ENCODE assay signal across 8 cellular contexts in the genomic region with DNA sequence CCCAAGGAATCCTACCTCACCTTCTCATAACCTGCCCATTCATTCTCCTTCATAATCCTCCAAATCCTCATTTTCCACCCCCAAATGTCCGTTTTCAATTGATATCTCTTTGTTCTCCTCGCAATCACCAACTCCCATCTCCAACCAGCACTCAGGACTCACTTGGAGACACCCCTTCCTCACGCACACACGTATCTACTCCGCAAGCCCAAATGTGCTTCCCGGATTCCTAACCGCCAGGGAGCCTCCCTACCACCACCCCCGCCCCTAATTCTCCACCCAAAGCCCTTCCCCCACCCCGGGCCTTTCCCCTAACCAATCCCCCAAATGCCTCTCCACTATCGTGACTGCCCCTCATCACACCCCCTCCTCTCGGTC. TPM values are rescaled to one million over a fixed set of nuclear protein-coding genes. Genes with fewer than 3 reads are reported as not detected.
DNase-seq lines count a peak whose midpoint lies in the region; ATAC-seq and TF ChIP-seq lines count a peak whose summit lies in the region.

No MANE protein-coding gene starts in this region.

- H3K36me3 Mint-ChIP-seq in CD8-positive, alpha-beta memory T cell = peaks cover 0 to 13% (median 0%) of the 10 kb centered on the region in 3 donors
- no peaks in the 10 kb centered on the region for H3K36me3 Mint-ChIP-seq in natural killer cell treated with Interleukin-12 subunit alpha and Interleukin-12 subunit beta and Interleukin-15 and Interleukin-18, amount 100 ng/mL, for 72 hours

- POLR2A ChIA-PET in CD8-positive, alpha-beta memory T cell (lab: Charles Lee) = interaction anchor here (1.8 kb wide), 1 partner anchor 237 kb away, joined by 5 read pairs; the partner anchor contains the start of gene FAM222A

- H3K9ac ChIP-seq in KMS-11 (peak overlapping the region; percentile 89; the same call in 1 of the 2 replicates), duodenal mucosa (ENCODE audit: low read depth in 1 of 2, low read length in 2 of 2) (peak overlapping the region; percentile 95)

- H3K9me3 Mint-ChIP-seq in CD8-positive, alpha-beta memory T cell = no peaks in the 10 kb centered on the region
- no peaks in the 10 kb centered on the region for H3K9me3 Mint-ChIP-seq in natural killer cell treated with Interleukin-12 subunit alpha and Interleukin-12 subunit beta and Interleukin-15 and Interleukin-18, amount 100 ng/mL, for 72 hours

- H3K27me3 Mint-ChIP-seq in CD8-positive, alpha-beta memory T cell = no peaks in the 10 kb centered on the region
- no peaks in the 10 kb centered on the region for H3K27me3 Mint-ChIP-seq in natural killer cell treated with Interleukin-12 subunit alpha and Interleukin-12 subunit beta and Interleukin-15 and Interleukin-18, amount 100 ng/mL, for 72 hours

- DNase-seq in CD8-positive, alpha-beta memory T cell = no peak
- no peak for DNase-seq in natural killer cell treated with Interleukin-12 subunit alpha and Interleukin-12 subunit beta and Interleukin-15 and Interleukin-18, amount 100 ng/mL, for 72 hours (ENCODE audit: low spot score)
- no peak for DNase-seq in superior temporal gyrus (ENCODE audit: extremely low spot score)

- peak overlapping the region; percentile 85 for H2AFZ ChIP-seq in KMS-11 (ENCODE audit: low read depth)

- H4K20me1 ChIP-seq in KMS-11 (ENCODE audit: insufficient read depth) = no peaks in the 10 kb centered on the region

- H3K4me3 ChIP-seq in CD8-positive, alpha-beta memory T cell (ENCODE audit: low read length) = peak overlapping the region; percentile 98
- H3K4me3 ChIP-seq in KMS-11 (IDR thresholded peaks at IDR 0.05; ENCODE audit: insufficient read depth, low read depth, low read length) (no peak overlapping the region), duodenal mucosa (ENCODE audit: low read depth in 1 of 2, low read length in 2 of 2) (peak overlapping the region; percentile 96 to 97)

- peaks cover 46 to 70% (median 51%) of the 10 kb centered on the region in 3 donors for H3K4me1 Mint-ChIP-seq in CD8-positive, alpha-beta memory T cell
- H3K4me1 Mint-ChIP-seq in natural killer cell treated with Interleukin-12 subunit alpha and Interleukin-12 subunit beta and Interleukin-15 and Interleukin-18, amount 100 ng/mL, for 72 hours (ENCODE audit: low read depth in 2 of 2) = peaks cover 37 to 41% of the 10 kb centered on the region in 2 donors

- peaks cover 4% of the 10 kb centered on the region for H3K36me3 ChIP-seq in CD8-positive, alpha-beta memory T cell (ENCODE audit: insufficient read depth, low read length)
- H3K36me3 ChIP-seq in KMS-11 (ENCODE audit: insufficient read depth) (no peaks in the 10 kb centered on the region), duodenal mucosa (ENCODE audit: control insufficient read depth in 1 of 2, insufficient read depth in 2 of 2, low read length in 2 of 2) (peaks cover 0 to 6% of the 10 kb centered on the region in 2 donors)

- H3K79me2 ChIP-seq in KMS-11 (ENCODE audit: insufficient read depth, low read depth) = peaks cover 19% of the 10 kb centered on the region; the same call in 1 of the 2 replicates

- peak overlapping the region; percentile 92 for H3K27ac ChIP-seq in CD8-positive, alpha-beta memory T cell (ENCODE audit: low read depth, low read length)
- H3K27ac ChIP-seq in KMS-11 (no peak overlapping the region), duodenal mucosa (ENCODE audit: low read depth, low read length) (peak overlapping the region; percentile 95)

- H3K4me1 ChIP-seq in CD8-positive, alpha-beta memory T cell (ENCODE audit: insufficient read depth, low read length) = peaks cover 30% of the 10 kb centered on the region
- peaks cover 12% of the 10 kb centered on the region for H3K4me1 ChIP-seq in KMS-11 (ENCODE audit: low read depth, poor library complexity, severe bottlenecking)
- peaks cover 17 to 22% of the 10 kb centered on the region in 2 donors for H3K4me1 ChIP-seq in duodenal mucosa (ENCODE audit: control insufficient read depth in 1 of 2, insufficient read depth in 2 of 2, low read length in 2 of 2)

- H3K4me3 Mint-ChIP-seq in CD8-positive, alpha-beta memory T cell = peak overlapping the region; percentile 93 to 99 (median 97)
- H3K4me3 Mint-ChIP-seq in natural killer cell treated with Interleukin-12 subunit alpha and Interleukin-12 subunit beta and Interleukin-15 and Interleukin-18, amount 100 ng/mL, for 72 hours = peak overlapping the region; percentile 98

- no peaks in the 10 kb centered on the region for H3K9me3 ChIP-seq in CD8-positive, alpha-beta memory T cell (ENCODE audit: low read length)
- no peaks in the 10 kb centered on the region for H3K9me3 ChIP-seq in duodenal mucosa (ENCODE audit: control insufficient read depth in 1 of 2, low read length in 2 of 2)

- H3K4me2 ChIP-seq in KMS-11 = peak overlapping the region; percentile 73

- no peak for TF ChIP-seq CTCF in KMS-11 (conservative IDR thresholded peaks at IDR 0.05; ENCODE audit: low read depth, low read length)

- CTCF ChIA-PET in CD8-positive, alpha-beta memory T cell (lab: Charles Lee) = interaction anchor here (1.6 kb wide), 1 partner anchor 44 kb away, joined by 5 read pairs; no protein-coding TSS in a partner anchor

- peak overlapping the region; percentile 95 to 99 (median 98) for H3K27ac Mint-ChIP-seq in CD8-positive, alpha-beta memory T cell
- peak overlapping the region; percentile 99 for H3K27ac Mint-ChIP-seq in natural killer cell treated with Interleukin-12 subunit alpha and Interleukin-12 subunit beta and Interleukin-15 and Interleukin-18, amount 100 ng/mL, for 72 hours

- no peaks in the 10 kb centered on the region for H3K27me3 ChIP-seq in CD8-positive, alpha-beta memory T cell (ENCODE audit: insufficient read depth, low read length, poor library complexity, severe bottlenecking)
- H3K27me3 ChIP-seq in KMS-11 (ENCODE audit: insufficient read depth, low read depth) (no peaks in the 10 kb centered on the region), duodenal mucosa (ENCODE audit: control insufficient read depth in 1 of 2, insufficient read depth in 2 of 2, low read length in 2 of 2) (no peaks in the 10 kb centered on the region)

- ATAC-seq in natural killer cell treated with Interleukin-12 subunit alpha and Interleukin-12 subunit beta and Interleukin-15 and Interleukin-18, amount 100 ng/mL, for 72 hours = no peak
- ATAC-seq in HG03025 (IDR thresholded peaks at IDR 0.05; ENCODE audit: low FRiP score, unreplicated experiment) (no peak), GM19452 (IDR thresholded peaks at IDR 0.05; ENCODE audit: unreplicated experiment) (no peak), HG03442 (IDR thresholded peaks at IDR 0.05; ENCODE audit: unreplicated experiment) (no peak)

RNA-seq across cellular contexts. Expression of gene KCTD10, which starts 0.3 kb away (rescaled TPM):
- total RNA-seq in CD8-positive, alpha-beta memory T cell = 10 to 100 TPM; 44.9 to 48.1 TPM
- 27.4 TPM for polyA plus RNA-seq in CD8-positive, alpha-beta memory T cell
- 10 to 100 TPM; 49.9 to 92.0 TPM for total RNA-seq in natural killer cell treated with Interleukin-12 subunit alpha and Interleukin-12 subunit beta and Interleukin-15 and Interleukin-18, amount 100 ng/mL, for 72 hours

RNA-seq across cellular contexts. Expression of gene UBE3B, which starts 0.6 kb away (rescaled TPM):
- total RNA-seq in CD8-positive, alpha-beta memory T cell = 10 to 100 TPM; 38.3 to 40.2 TPM
- 20.8 TPM for polyA plus RNA-seq in CD8-positive, alpha-beta memory T cell
- total RNA-seq in natural killer cell treated with Interleukin-12 subunit alpha and Interleukin-12 subunit beta and Interleukin-15 and Interleukin-18, amount 100 ng/mL, for 72 hours = 10 to 100 TPM; 38.9 to 39.2 TPM
